In the genomic region with DNA sequence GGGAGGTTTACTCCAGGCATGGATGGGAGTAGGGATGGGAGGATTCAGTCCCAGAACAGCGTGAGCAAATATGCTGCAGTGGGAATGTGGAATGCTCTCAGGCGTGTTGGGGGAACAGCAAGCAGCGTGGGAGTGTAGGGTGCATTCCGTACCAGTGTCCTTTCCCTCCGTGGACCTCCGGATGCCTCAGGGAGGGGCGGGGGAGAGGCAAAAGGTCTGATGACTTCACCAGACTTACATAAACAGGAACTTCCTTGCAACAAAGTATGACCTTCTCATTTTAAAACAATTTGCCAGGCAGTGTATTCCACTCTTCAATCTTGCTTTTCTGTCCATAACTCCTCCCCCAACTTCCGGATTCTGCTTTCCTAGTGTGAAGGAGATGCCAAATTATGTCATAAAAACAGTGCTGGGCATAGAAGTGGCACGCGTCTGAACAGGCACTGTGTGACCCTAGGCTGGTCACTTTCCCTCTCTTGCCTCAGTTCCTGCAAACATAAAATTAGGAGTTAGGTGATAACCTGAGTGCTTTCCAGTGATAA, we compare ENCODE assay signal across 8 cellular contexts. TPM values are rescaled to one million over a fixed set of nuclear protein-coding genes. Genes with fewer than 3 reads are reported as not detected.
DNase-seq lines count a peak whose midpoint lies in the region; ATAC-seq and TF ChIP-seq lines count a peak whose summit lies in the region.

No MANE protein-coding gene starts in this region.

- POLR2A ChIA-PET in BJ (lab: Charles Lee) (no interaction called here), RWPE1 (lab: Yijun Ruan, JAX; ENCODE audit: low non-redundant PET) (no interaction called here)

- H3K4me1 ChIP-seq in HAP-1 = no peaks in the 10 kb centered on the region

- H3K27me3 ChIP-seq in BJ (ENCODE audit: control insufficient read depth, insufficient read depth, low read length) = no peaks in the 10 kb centered on the region
- H3K27me3 ChIP-seq in HAP-1 (ENCODE audit: low read depth) = no peaks in the 10 kb centered on the region

- ATAC-seq in GM21737 (IDR thresholded peaks at IDR 0.05; ENCODE audit: unreplicated experiment) (no peak), GM18873 (IDR thresholded peaks at IDR 0.05; ENCODE audit: low FRiP score, unreplicated experiment) (no peak)

- H3K4me3 ChIP-seq in BJ (ENCODE audit: low read depth, low read length) (no peak overlapping the region), fibroblast of mammary gland (ENCODE audit: control insufficient read depth, low read depth, low read length) (no peak overlapping the region), HAP-1 (no peak overlapping the region)

- H3K36me3 ChIP-seq in BJ (ENCODE audit: control insufficient read depth, insufficient read depth, low read length) = no peaks in the 10 kb centered on the region
- H3K36me3 ChIP-seq in HAP-1 (replicated peaks) = no peaks in the 10 kb centered on the region

- no peaks in the 10 kb centered on the region for H3K9me3 ChIP-seq in HAP-1

- no peak for TF ChIP-seq CTCF in BJ (IDR thresholded peaks at IDR 0.05; ENCODE audit: insufficient read depth, low read depth, low read length)
- TF ChIP-seq CTCF in RWPE1 (conservative IDR thresholded peaks at IDR 0.05; ENCODE audit: low read depth) = no peak
- no peak for TF ChIP-seq CTCF in fibroblast of mammary gland (conservative IDR thresholded peaks at IDR 0.05; ENCODE audit: control insufficient read depth, insufficient read depth, low read depth, low read length)
- no peak for TF ChIP-seq CTCF in GM13977 (IDR thresholded peaks at IDR 0.05; ENCODE audit: extremely low read depth, insufficient read depth, missing control alignments)

- DNase-seq in BJ (ENCODE audit: low read depth) (peak; percentile 95), RWPE1 (ENCODE audit: low spot score) (peak; percentile 46), fibroblast of mammary gland (ENCODE audit: low read depth) (peak; percentile 82), non-pigmented ciliary epithelial cell (ENCODE audit: low read depth) (peak; percentile 95), HAP-1 (ENCODE audit: low spot score in 2 of 2) (no peak), GM13977 (ENCODE audit: low spot score) (no peak)

- in situ Hi-C loops in HAP-1 (cut with MboI; ENCODE audit: low sequenced_read_pairs) = loop anchor here (25.0 kb wide), 1 partner anchor 1177 kb away; no protein-coding TSS in a partner anchor
- in situ Hi-C loops in GM13977 (cut with MboI; ENCODE audit: low pct_unique_long_range_greater_than_20kb, low sequenced_read_pairs, unreplicated experiment) = no loop called here

- CTCF ChIA-PET in BJ (lab: Yijun Ruan, JAX) = interaction anchor here (1.8 to 1.9 kb wide), 2 partner anchors 11 to 131 kb away, joined by 5 to 8 read pairs; no protein-coding TSS in a partner anchor
- CTCF ChIA-PET in RWPE1 (lab: Yijun Ruan, JAX) = no interaction called here

- H3K27ac ChIP-seq in RWPE1 = peak overlapping the region; percentile 93

RNA-seq across cellular contexts. Expression of a gene that starts 36.9 kb away (rescaled TPM):
- polyA plus RNA-seq in BJ (2011; rRNA removed) = 4,924 and 5,113 TPM in 2 replicates
- polyA minus RNA-seq in BJ (2011; rRNA and poly(A)+ RNA removed) = 586 and 746 TPM in 2 replicates

Comparison
In these comparisons a context has a peak if more than half of its experiments do, and no peak if none do; other contexts are left out.
1. DNase-seq: peak in BJ (single experiment), RWPE1 (single experiment), fibroblast of mammary gland (single experiment) and non-pigmented ciliary epithelial cell (single experiment); none in HAP-1 (0 of 2) and GM13977 (single experiment).